Comparison of ENCODE assay signal across 1 cellular context in the genomic region with DNA sequence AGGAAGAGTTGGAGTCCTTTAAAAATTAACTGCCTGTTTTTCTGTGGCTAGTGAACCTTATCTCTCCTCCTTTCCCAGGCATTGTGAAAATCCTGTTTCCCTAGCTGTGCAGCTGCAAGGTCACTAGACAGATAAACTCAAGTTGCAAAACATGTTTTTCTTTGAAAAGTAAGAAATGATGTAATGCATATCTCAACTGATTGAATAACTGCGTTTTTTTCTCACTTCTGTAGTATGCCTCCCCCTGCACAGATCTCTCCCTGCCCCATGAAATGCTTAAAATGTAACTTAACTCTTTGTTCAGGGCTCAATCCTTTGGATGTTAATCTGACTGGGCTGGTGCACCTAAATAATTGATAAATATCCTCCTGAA.
TF ChIP-seq lines count a peak whose summit lies in the region.

No MANE protein-coding gene starts in this region.

TF ChIP-seq in HepG2, 621 proteins besides CTCF, POLR2A, EP300 and RAD21 (continued from another document and continues in another):
- TF ChIP-seq, protein P1, sequence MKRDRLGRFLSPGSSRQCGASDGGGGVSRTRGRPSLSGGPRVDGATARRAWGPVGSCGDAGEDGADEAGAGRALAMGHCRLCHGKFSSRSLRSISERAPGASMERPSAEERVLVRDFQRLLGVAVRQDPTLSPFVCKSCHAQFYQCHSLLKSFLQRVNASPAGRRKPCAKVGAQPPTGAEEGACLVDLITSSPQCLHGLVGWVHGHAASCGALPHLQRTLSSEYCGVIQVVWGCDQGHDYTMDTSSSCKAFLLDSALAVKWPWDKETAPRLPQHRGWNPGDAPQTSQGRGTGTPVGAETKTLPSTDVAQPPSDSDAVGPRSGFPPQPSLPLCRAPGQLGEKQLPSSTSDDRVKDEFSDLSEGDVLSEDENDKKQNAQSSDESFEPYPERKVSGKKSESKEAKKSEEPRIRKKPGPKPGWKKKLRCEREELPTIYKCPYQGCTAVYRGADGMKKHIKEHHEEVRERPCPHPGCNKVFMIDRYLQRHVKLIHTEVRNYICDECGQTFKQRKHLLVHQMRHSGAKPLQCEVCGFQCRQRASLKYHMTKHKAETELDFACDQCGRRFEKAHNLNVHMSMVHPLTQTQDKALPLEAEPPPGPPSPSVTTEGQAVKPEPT (CRISPR knock-in tag; IDR thresholded peaks at IDR 0.05; ENCODE audit: low read depth): no peak
- TF ChIP-seq, protein P2, sequence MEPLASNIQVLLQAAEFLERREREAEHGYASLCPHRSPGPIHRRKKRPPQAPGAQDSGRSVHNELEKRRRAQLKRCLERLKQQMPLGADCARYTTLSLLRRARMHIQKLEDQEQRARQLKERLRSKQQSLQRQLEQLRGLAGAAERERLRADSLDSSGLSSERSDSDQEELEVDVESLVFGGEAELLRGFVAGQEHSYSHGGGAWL (CRISPR knock-in tag; IDR thresholded peaks at IDR 0.05): no peak
- TF ChIP-seq ZNF792 (CRISPR knock-in tag; IDR thresholded peaks at IDR 0.05): peak; percentile 69; the same call in 1 of the 2 replicates
- peak; percentile 35; the same call in 1 of the 2 replicates for TF ChIP-seq KDM6A (CRISPR knock-in tag; IDR thresholded peaks at IDR 0.05; ENCODE audit: low read depth)
- peak; percentile 43 for TF ChIP-seq PHF5A (CRISPR knock-in tag; IDR thresholded peaks at IDR 0.05; ENCODE audit: low read depth, unreplicated experiment)
- no peak for TF ChIP-seq ZNF607 (CRISPR knock-in tag; IDR thresholded peaks at IDR 0.05; ENCODE audit: borderline replicate concordance)
- TF ChIP-seq, protein P3, sequence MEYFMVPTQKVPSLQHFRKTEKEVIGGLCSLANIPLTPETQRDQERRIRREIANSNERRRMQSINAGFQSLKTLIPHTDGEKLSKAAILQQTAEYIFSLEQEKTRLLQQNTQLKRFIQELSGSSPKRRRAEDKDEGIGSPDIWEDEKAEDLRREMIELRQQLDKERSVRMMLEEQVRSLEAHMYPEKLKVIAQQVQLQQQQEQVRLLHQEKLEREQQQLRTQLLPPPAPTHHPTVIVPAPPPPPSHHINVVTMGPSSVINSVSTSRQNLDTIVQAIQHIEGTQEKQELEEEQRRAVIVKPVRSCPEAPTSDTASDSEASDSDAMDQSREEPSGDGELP (IDR thresholded peaks at IDR 0.05; ENCODE audit: borderline replicate concordance, low read depth): peak; percentile 45; the same call in 1 of the 2 replicates
- TF ChIP-seq FIP1L1 (IDR thresholded peaks at IDR 0.05; ENCODE audit: borderline replicate concordance, insufficient read depth, low read depth, low read length): no peak
- TF ChIP-seq ZNF652 (CRISPR knock-in tag; IDR thresholded peaks at IDR 0.05; ENCODE audit: borderline replicate concordance, low read depth): peak; percentile 90
- TF ChIP-seq, protein P4, sequence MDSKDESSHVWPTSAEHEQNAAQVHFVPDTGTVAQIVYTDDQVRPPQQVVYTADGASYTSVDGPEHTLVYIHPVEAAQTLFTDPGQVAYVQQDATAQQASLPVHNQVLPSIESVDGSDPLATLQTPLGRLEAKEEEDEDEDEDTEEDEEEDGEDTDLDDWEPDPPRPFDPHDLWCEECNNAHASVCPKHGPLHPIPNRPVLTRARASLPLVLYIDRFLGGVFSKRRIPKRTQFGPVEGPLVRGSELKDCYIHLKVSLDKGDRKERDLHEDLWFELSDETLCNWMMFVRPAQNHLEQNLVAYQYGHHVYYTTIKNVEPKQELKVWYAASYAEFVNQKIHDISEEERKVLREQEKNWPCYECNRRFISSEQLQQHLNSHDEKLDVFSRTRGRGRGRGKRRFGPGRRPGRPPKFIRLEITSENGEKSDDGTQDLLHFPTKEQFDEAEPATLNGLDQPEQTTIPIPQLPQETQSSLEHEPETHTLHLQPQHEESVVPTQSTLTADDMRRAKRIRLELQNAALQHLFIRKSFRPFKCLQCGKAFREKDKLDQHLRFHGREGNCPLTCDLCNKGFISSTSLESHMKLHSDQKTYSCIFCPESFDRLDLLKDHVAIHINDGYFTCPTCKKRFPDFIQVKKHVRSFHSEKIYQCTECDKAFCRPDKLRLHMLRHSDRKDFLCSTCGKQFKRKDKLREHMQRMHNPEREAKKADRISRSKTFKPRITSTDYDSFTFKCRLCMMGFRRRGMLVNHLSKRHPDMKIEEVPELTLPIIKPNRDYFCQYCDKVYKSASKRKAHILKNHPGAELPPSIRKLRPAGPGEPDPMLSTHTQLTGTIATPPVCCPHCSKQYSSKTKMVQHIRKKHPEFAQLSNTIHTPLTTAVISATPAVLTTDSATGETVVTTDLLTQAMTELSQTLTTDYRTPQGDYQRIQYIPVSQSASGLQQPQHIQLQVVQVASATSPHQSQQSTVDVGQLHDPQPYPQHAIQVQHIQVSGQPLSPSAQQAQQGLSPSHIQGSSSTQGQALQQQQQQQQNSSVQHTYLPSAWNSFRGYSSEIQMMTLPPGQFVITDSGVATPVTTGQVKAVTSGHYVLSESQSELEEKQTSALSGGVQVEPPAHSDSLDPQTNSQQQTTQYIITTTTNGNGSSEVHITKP (CRISPR knock-in tag; IDR thresholded peaks at IDR 0.05; ENCODE audit: low read depth): no peak
- TF ChIP-seq CEBPG (CRISPR knock-in tag; IDR thresholded peaks at IDR 0.05): peak; percentile 94
- TF ChIP-seq RARA (CRISPR knock-in tag; IDR thresholded peaks at IDR 0.05): peak; percentile 88
- TF ChIP-seq ARNT2 (CRISPR knock-in tag; IDR thresholded peaks at IDR 0.05; ENCODE audit: low read depth): peak; percentile 72
- TF ChIP-seq NFKBIZ (CRISPR knock-in tag; IDR thresholded peaks at IDR 0.05): peak; percentile 74; the same call in 1 of the 2 replicates
- TF ChIP-seq KDM3A (CRISPR knock-in tag; IDR thresholded peaks at IDR 0.05; ENCODE audit: low read depth): 0 out of 2 replicates have a peak, but pooled peaks have one; percentile 76
- peak; percentile 34; the same call in 1 of the 2 replicates for TF ChIP-seq HOXD1 (CRISPR knock-in tag; IDR thresholded peaks at IDR 0.05)
- TF ChIP-seq PITX1 (CRISPR knock-in tag; IDR thresholded peaks at IDR 0.05): no peak
- TF ChIP-seq, protein P5, sequence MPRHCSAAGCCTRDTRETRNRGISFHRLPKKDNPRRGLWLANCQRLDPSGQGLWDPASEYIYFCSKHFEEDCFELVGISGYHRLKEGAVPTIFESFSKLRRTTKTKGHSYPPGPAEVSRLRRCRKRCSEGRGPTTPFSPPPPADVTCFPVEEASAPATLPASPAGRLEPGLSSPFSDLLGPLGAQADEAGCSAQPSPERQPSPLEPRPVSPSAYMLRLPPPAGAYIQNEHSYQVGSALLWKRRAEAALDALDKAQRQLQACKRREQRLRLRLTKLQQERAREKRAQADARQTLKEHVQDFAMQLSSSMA (CRISPR knock-in tag; IDR thresholded peaks at IDR 0.05): no peak
- TF ChIP-seq ZSCAN25 (CRISPR knock-in tag; IDR thresholded peaks at IDR 0.05): peak; percentile 95
- TF ChIP-seq, protein P6, sequence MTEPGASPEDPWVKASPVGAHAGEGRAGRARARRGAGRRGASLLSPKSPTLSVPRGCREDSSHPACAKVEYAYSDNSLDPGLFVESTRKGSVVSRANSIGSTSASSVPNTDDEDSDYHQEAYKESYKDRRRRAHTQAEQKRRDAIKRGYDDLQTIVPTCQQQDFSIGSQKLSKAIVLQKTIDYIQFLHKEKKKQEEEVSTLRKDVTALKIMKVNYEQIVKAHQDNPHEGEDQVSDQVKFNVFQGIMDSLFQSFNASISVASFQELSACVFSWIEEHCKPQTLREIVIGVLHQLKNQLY (CRISPR knock-in tag; IDR thresholded peaks at IDR 0.05): peak; percentile 47; the same call in 1 of the 2 replicates
- no peak for TF ChIP-seq ZC3H13 (CRISPR knock-in tag; IDR thresholded peaks at IDR 0.05)
- TF ChIP-seq HMG20B (CRISPR knock-in tag; conservative IDR thresholded peaks at IDR 0.05): peak; percentile 66; the same call in 1 of the 2 replicates
- TF ChIP-seq TP53 (CRISPR knock-in tag; conservative IDR thresholded peaks at IDR 0.05): 0 out of 2 replicates have a peak, but pooled peaks have one; percentile 37
- no peak for TF ChIP-seq ZNF337 (CRISPR knock-in tag; IDR thresholded peaks at IDR 0.05; ENCODE audit: borderline replicate concordance, low read depth)
- TF ChIP-seq GABPB1 (CRISPR knock-in tag; IDR thresholded peaks at IDR 0.05): peak; percentile 17; the same call in 1 of the 2 replicates
- no peak for TF ChIP-seq STAG1 (CRISPR knock-in tag; IDR thresholded peaks at IDR 0.05)
- TF ChIP-seq, protein P7, sequence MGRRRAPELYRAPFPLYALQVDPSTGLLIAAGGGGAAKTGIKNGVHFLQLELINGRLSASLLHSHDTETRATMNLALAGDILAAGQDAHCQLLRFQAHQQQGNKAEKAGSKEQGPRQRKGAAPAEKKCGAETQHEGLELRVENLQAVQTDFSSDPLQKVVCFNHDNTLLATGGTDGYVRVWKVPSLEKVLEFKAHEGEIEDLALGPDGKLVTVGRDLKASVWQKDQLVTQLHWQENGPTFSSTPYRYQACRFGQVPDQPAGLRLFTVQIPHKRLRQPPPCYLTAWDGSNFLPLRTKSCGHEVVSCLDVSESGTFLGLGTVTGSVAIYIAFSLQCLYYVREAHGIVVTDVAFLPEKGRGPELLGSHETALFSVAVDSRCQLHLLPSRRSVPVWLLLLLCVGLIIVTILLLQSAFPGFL (CRISPR knock-in tag; IDR thresholded peaks at IDR 0.05): no peak
- peak; percentile 41; the same call in 1 of the 2 replicates for TF ChIP-seq SPEN (CRISPR knock-in tag; IDR thresholded peaks at IDR 0.05; ENCODE audit: low read depth)
- TF ChIP-seq, protein P8, sequence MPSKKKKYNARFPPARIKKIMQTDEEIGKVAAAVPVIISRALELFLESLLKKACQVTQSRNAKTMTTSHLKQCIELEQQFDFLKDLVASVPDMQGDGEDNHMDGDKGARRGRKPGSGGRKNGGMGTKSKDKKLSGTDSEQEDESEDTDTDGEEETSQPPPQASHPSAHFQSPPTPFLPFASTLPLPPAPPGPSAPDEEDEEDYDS (CRISPR knock-in tag; IDR thresholded peaks at IDR 0.05): peak; percentile 16; the same call in 1 of the 2 replicates
- TF ChIP-seq, protein P9, sequence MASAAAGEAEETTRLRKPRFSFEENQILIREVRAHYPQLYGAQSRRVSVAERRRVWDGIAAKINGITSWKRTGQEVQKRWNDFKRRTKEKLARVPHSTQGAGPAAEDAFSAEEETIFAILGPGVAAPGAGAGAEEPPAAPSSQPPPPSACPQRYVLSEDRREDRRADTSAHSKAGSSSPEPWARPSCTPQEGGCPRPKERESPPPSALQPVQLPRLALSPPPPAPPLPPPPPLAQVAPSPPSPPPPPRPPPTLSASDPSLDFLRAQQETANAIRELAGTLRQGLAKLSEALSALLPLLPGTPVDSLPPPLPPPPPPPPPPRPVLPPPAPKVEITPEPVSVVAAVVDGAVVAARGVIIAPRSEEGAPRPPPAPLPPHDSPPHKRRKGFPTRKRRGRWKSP (CRISPR knock-in tag; IDR thresholded peaks at IDR 0.05): no peak; the same call in 1 of the 2 replicates
- TF ChIP-seq, protein P10, sequence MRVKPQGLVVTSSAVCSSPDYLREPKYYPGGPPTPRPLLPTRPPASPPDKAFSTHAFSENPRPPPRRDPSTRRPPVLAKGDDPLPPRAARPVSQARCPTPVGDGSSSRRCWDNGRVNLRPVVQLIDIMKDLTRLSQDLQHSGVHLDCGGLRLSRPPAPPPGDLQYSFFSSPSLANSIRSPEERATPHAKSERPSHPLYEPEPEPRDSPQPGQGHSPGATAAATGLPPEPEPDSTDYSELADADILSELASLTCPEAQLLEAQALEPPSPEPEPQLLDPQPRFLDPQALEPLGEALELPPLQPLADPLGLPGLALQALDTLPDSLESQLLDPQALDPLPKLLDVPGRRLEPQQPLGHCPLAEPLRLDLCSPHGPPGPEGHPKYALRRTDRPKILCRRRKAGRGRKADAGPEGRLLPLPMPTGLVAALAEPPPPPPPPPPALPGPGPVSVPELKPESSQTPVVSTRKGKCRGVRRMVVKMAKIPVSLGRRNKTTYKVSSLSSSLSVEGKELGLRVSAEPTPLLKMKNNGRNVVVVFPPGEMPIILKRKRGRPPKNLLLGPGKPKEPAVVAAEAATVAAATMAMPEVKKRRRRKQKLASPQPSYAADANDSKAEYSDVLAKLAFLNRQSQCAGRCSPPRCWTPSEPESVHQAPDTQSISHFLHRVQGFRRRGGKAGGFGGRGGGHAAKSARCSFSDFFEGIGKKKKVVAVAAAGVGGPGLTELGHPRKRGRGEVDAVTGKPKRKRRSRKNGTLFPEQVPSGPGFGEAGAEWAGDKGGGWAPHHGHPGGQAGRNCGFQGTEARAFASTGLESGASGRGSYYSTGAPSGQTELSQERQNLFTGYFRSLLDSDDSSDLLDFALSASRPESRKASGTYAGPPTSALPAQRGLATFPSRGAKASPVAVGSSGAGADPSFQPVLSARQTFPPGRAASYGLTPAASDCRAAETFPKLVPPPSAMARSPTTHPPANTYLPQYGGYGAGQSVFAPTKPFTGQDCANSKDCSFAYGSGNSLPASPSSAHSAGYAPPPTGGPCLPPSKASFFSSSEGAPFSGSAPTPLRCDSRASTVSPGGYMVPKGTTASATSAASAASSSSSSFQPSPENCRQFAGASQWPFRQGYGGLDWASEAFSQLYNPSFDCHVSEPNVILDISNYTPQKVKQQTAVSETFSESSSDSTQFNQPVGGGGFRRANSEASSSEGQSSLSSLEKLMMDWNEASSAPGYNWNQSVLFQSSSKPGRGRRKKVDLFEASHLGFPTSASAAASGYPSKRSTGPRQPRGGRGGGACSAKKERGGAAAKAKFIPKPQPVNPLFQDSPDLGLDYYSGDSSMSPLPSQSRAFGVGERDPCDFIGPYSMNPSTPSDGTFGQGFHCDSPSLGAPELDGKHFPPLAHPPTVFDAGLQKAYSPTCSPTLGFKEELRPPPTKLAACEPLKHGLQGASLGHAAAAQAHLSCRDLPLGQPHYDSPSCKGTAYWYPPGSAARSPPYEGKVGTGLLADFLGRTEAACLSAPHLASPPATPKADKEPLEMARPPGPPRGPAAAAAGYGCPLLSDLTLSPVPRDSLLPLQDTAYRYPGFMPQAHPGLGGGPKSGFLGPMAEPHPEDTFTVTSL (CRISPR knock-in tag; IDR thresholded peaks at IDR 0.05; ENCODE audit: borderline replicate concordance): peak; percentile 74; the same call in 1 of the 2 replicates
- TF ChIP-seq, protein P11, sequence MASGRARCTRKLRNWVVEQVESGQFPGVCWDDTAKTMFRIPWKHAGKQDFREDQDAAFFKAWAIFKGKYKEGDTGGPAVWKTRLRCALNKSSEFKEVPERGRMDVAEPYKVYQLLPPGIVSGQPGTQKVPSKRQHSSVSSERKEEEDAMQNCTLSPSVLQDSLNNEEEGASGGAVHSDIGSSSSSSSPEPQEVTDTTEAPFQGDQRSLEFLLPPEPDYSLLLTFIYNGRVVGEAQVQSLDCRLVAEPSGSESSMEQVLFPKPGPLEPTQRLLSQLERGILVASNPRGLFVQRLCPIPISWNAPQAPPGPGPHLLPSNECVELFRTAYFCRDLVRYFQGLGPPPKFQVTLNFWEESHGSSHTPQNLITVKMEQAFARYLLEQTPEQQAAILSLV (CRISPR knock-in tag; IDR thresholded peaks at IDR 0.05; ENCODE audit: borderline replicate concordance): no peak
- TF ChIP-seq RCOR2 (CRISPR knock-in tag; IDR thresholded peaks at IDR 0.05): peak; percentile 78; the same call in 1 of the 2 replicates
- peak; percentile 80 for TF ChIP-seq ZBTB21 (CRISPR knock-in tag; IDR thresholded peaks at IDR 0.05)
- TF ChIP-seq GATAD2A (CRISPR knock-in tag; IDR thresholded peaks at IDR 0.05): peak; percentile 93
- no peak for TF ChIP-seq AGO2 (optimal IDR thresholded peaks at IDR 0.05; ENCODE audit: low read depth, low read length)
